Comparison of ENCODE assay signal across 16 cellular contexts in the genomic region with DNA sequence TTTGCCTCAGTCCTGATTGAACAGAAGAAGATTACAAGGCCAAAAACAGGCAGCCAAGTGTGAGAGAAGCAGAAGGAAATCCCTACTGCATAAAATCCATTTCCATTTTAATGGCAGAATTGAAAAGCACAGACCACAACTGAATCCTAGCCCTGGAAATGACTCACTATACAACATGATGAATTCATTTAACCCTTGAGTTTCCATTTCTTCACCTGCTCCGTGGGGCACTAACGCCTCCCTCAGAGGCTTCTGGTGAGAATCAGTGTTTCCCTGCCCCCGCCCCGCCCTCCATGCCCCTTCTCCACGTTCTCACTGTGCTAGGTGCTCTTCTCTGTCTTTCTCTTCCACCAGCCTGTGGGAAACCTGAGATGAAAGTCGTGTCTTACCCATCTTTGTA. TPM values are rescaled to one million over a fixed set of nuclear protein-coding genes. Genes with fewer than 3 reads are reported as not detected.
DNase-seq lines count a peak whose midpoint lies in the region; ATAC-seq, FAIRE-seq and TF ChIP-seq lines count a peak whose summit lies in the region.
"Not testable (repeated sequence)": the region's sequence is repeated elsewhere in the genome, so short reads cannot be mapped to it uniquely, and the experiment has no call there.
"Had no signal": no experiment of that assay in that cellular context is flagged by ENCODE, and none has a peak within 500 bp of the region (broad histone marks: within the 10 kb centered on the region; RNA-seq: fewer than 3 reads in every experiment).

No MANE protein-coding gene starts in this region.

- not testable (repeated sequence) for TF ChIP-seq POLR2A in H1 (IDR thresholded peaks at IDR 0.05; ENCODE audit: control extremely low read depth in 1 of 2, low read depth in 2 of 2, low read length in 2 of 2)

- FAIRE-seq in H1 (lab: Jason Lieb, UNC) = not testable (repeated sequence)

- not testable (repeated sequence) for TF ChIP-seq EP300 in H1 (IDR thresholded peaks at IDR 0.05; ENCODE audit: borderline replicate concordance in 1 of 2, low read depth in 2 of 2, low read length in 2 of 2)

- H2AFZ ChIP-seq in H1 (ENCODE audit: low read length) (peak overlapping the region; percentile 90), mesenchymal stem cell (ENCODE audit: low read depth, low read length) (peak overlapping the region; percentile 42)

- not testable (repeated sequence) for TF ChIP-seq RAD21 in H1 (IDR thresholded peaks at IDR 0.05 in 1 of 2, conservative IDR thresholded peaks at IDR 0.05 in 1 of 2; ENCODE audit: low read depth in 2 of 2, low read length in 2 of 2)

- H3K27ac Mint-ChIP-seq in activated T-cell treated with anti-CD3 and anti-CD28 coated beads, Interleukin-2, amount 50 U/mL, for 72 hours; activated naive CD4-positive, alpha-beta T cell treated with anti-CD3 and anti-CD28 coated beads, Interleukin-2, amount 50 U/mL, for 72 hours; stimulated activated effector memory CD8-positive, alpha-beta T cell treated with anti-CD3 and anti-CD28 coated beads, Interleukin-12 subunit alpha, Interleukin-12 subunit beta, amount 100 ng/mL, for 72 hours; stimulated activated naive CD8-positive, alpha-beta T cell treated with anti-CD3 and anti-CD28 coated beads, Interleukin-15, amount 100 ng/mL, for 72 hours: not testable (repeated sequence)

- not testable (repeated sequence) for H3K4me3 Mint-ChIP-seq in activated T-cell treated with anti-CD3 and anti-CD28 coated beads, Interleukin-2, amount 50 U/mL, for 72 hours; stimulated activated effector memory CD8-positive, alpha-beta T cell treated with anti-CD3 and anti-CD28 coated beads, Interleukin-12 subunit alpha, Interleukin-12 subunit beta, amount 100 ng/mL, for 72 hours; stimulated activated naive CD8-positive, alpha-beta T cell treated with anti-CD3 and anti-CD28 coated beads, Interleukin-15, amount 100 ng/mL, for 72 hours

- not testable (repeated sequence) for H3K14ac ChIP-seq in H1 (ENCODE audit: insufficient read length)
- H3K14ac ChIP-seq in mesenchymal stem cell (ENCODE audit: low read length in 2 of 2) = peak overlapping the region in 1 of 2 experiments; percentile 48

- not testable (repeated sequence) for H3K36me3 ChIP-seq in H1 (ENCODE audit: control insufficient read depth in 2 of 4, insufficient read depth in 4 of 4, low read length in 3 of 4); mesenchymal stem cell (ENCODE audit: control insufficient read depth in 1 of 2, insufficient read depth in 2 of 2, low read depth in 1 of 2, low read length in 2 of 2)

- DNase-seq in MV-4-11 (lab: John Stamatoyannopoulos, UW) = peak; percentile 23
- not testable (repeated sequence) for DNase-seq in activated T-cell treated with anti-CD3 and anti-CD28 coated beads, Interleukin-2, amount 50 U/mL, for 72 hours; activated naive CD4-positive, alpha-beta T cell treated with anti-CD3 and anti-CD28 coated beads, Interleukin-2, amount 50 U/mL, for 72 hours (ENCODE audit: low spot score in 2 of 2); H1 (ENCODE audit: low read depth in 1 of 2, low spot score in 2 of 2); mesenchymal stem cell; stimulated activated effector memory CD8-positive, alpha-beta T cell treated with anti-CD3 and anti-CD28 coated beads, Interleukin-12 subunit alpha, Interleukin-12 subunit beta, amount 100 ng/mL, for 72 hours (ENCODE audit: low spot score in 2 of 2); stimulated activated naive CD8-positive, alpha-beta T cell treated with anti-CD3 and anti-CD28 coated beads, Interleukin-15, amount 100 ng/mL, for 72 hours

- not testable (repeated sequence) for H3K79me2 ChIP-seq in H1 (ENCODE audit: control insufficient read depth in 1 of 2, insufficient read depth in 2 of 2, low read length in 2 of 2)

- H3K9me3 ChIP-seq in H1 (ENCODE audit: insufficient read depth in 2 of 2, low read depth in 1 of 2, low read length in 1 of 2); mesenchymal stem cell (ENCODE audit: control insufficient read depth, low read length): not testable (repeated sequence)

- H3K23ac ChIP-seq in H1 (ENCODE audit: insufficient read length); mesenchymal stem cell (ENCODE audit: low read length in 2 of 2): not testable (repeated sequence)

- H2BK5ac ChIP-seq in H1 (ENCODE audit: low read depth, low read length); mesenchymal stem cell (ENCODE audit: low read depth, low read length, poor library complexity, severe bottlenecking): not testable (repeated sequence)

- not testable (repeated sequence) for H3K27me3 Mint-ChIP-seq in activated T-cell treated with anti-CD3 and anti-CD28 coated beads, Interleukin-2, amount 50 U/mL, for 72 hours (ENCODE audit: low read depth); stimulated activated naive CD8-positive, alpha-beta T cell treated with anti-CD3 and anti-CD28 coated beads, Interleukin-15, amount 100 ng/mL, for 72 hours

- H2BK12ac ChIP-seq in H1 (ENCODE audit: low read depth, low read length); mesenchymal stem cell (ENCODE audit: low read length in 2 of 2): not testable (repeated sequence)

- CTCF ChIA-PET in H1 (lab: Charles Lee; ENCODE audit: partially characterized antibody) = not testable (repeated sequence)

- TF ChIP-seq CTCF in H1 (IDR thresholded peaks at IDR 0.05; ENCODE audit: control extremely low read depth in 1 of 3, insufficient read depth in 1 of 3, low read depth in 1 of 3, low read length in 3 of 3) = not testable (repeated sequence)

- H2BK120ac ChIP-seq in H1 (replicated peaks; ENCODE audit: low read depth, low read length); mesenchymal stem cell (ENCODE audit: low read depth, low read length): not testable (repeated sequence)

- H3K4me2 ChIP-seq in H1 (ENCODE audit: insufficient read depth in 1 of 2, low read depth in 2 of 2, low read length in 2 of 2) = peak overlapping the region in 1 of 2 experiments; percentile 13; a peak in 1 of 4 replicates
- not testable (repeated sequence) for H3K4me2 ChIP-seq in mesenchymal stem cell (ENCODE audit: low read length, poor library complexity, severe bottlenecking)

- H3K4me3 ChIP-seq in H1 (ENCODE audit: extremely low read depth in 1 of 4, insufficient read depth in 2 of 4, low read depth in 3 of 4, low read length in 4 of 4); mesenchymal stem cell (ENCODE audit: insufficient read depth in 1 of 2, low read depth in 1 of 2, low read length in 2 of 2): not testable (repeated sequence)

- H4K5ac ChIP-seq in H1 (ENCODE audit: insufficient read length, low read depth, low read length) = not testable (repeated sequence)

- peak; percentile 7; the same call in 1 of the 3 replicates for ATAC-seq in SK-N-SH treated with all-trans-retinoic acid at 6 μM for 48 hours
- peak; percentile 60 to 74 for ATAC-seq in activated T-cell treated with anti-CD3 and anti-CD28 coated beads, Interleukin-2, amount 50 U/mL, for 72 hours (replicated peaks in 1 of 2)
- peak; percentile 54 to 92 for ATAC-seq in activated naive CD4-positive, alpha-beta T cell treated with anti-CD3 and anti-CD28 coated beads, Interleukin-2, amount 50 U/mL, for 72 hours
- ATAC-seq in stimulated activated effector memory CD8-positive, alpha-beta T cell treated with anti-CD3 and anti-CD28 coated beads, Interleukin-12 subunit alpha, Interleukin-12 subunit beta, amount 100 ng/mL, for 72 hours = peak; percentile 37
- peak; percentile 72 for ATAC-seq in stimulated activated naive CD8-positive, alpha-beta T cell treated with anti-CD3 and anti-CD28 coated beads, Interleukin-15, amount 100 ng/mL, for 72 hours

- POLR2A ChIA-PET in H1 (lab: Charles Lee; ENCODE audit: partially characterized antibody) = not testable (repeated sequence)

- not testable (repeated sequence) for H2AK5ac ChIP-seq in H1 (ENCODE audit: low read depth, low read length); mesenchymal stem cell (ENCODE audit: low read length, severe bottlenecking)

- H3K9me3 Mint-ChIP-seq in activated T-cell treated with anti-CD3 and anti-CD28 coated beads, Interleukin-2, amount 50 U/mL, for 72 hours; activated naive CD4-positive, alpha-beta T cell treated with anti-CD3 and anti-CD28 coated beads, Interleukin-2, amount 50 U/mL, for 72 hours; stimulated activated effector memory CD8-positive, alpha-beta T cell treated with anti-CD3 and anti-CD28 coated beads, Interleukin-12 subunit alpha, Interleukin-12 subunit beta, amount 100 ng/mL, for 72 hours; stimulated activated naive CD8-positive, alpha-beta T cell treated with anti-CD3 and anti-CD28 coated beads, Interleukin-15, amount 100 ng/mL, for 72 hours: not testable (repeated sequence)

- H3K27ac ChIP-seq in H1 (ENCODE audit: low read depth, low read length); mesenchymal stem cell (ENCODE audit: low read length, poor library complexity, severe bottlenecking): not testable (repeated sequence)

- H3K4ac ChIP-seq in H1 (replicated peaks; ENCODE audit: insufficient read length, low read depth, low read length); mesenchymal stem cell (ENCODE audit: low read depth in 1 of 2, low read length in 2 of 2): not testable (repeated sequence)

- H4K20me1 ChIP-seq in H1 (replicated peaks in 1 of 2; ENCODE audit: control insufficient read depth in 1 of 2, insufficient read depth in 2 of 2, low read length in 2 of 2) = not testable (repeated sequence)

- not testable (repeated sequence) for H3K9ac ChIP-seq in H1 (replicated peaks in 1 of 4; ENCODE audit: extremely low read depth in 1 of 4, low read depth in 3 of 4, low read length in 3 of 4); mesenchymal stem cell (ENCODE audit: low read length)

- WGBS in H1 (ENCODE audit: extremely low coverage in 1 of 2, insufficient coverage in 1 of 2, insufficient read length in 1 of 2, insufficient replicate concordance in 2 of 2, low coverage in 1 of 2, low lambda C conversion rate in 2 of 2, missing lambda C conversion rate in 1 of 2), 2 experiments = no CpG with 5 or more reads among the region's 6 CpGs
- WGBS in mesenchymal stem cell = no CpG with 5 or more reads among the region's 6 CpGs

- not testable (repeated sequence) for H2BK20ac ChIP-seq in H1 (ENCODE audit: low read length)

- not testable (repeated sequence) for H3K79me1 ChIP-seq in H1 (ENCODE audit: low read depth, low read length); mesenchymal stem cell (replicated peaks; ENCODE audit: low read length, poor library complexity, severe bottlenecking)

- H3K56ac ChIP-seq in H1 (replicated peaks; ENCODE audit: insufficient read length, low read depth, low read length) = not testable (repeated sequence)

- not testable (repeated sequence) for H2BK15ac ChIP-seq in H1 (ENCODE audit: low read length); mesenchymal stem cell (ENCODE audit: low read depth, poor library complexity, severe bottlenecking)

- H3K27me3 ChIP-seq in H1 (replicated peaks in 1 of 4; ENCODE audit: control insufficient read depth in 3 of 4, extremely low read depth in 1 of 4, insufficient read depth in 3 of 4, low read length in 3 of 4); mesenchymal stem cell (ENCODE audit: control insufficient read depth in 1 of 2, insufficient read depth in 1 of 2, low read length in 2 of 2): not testable (repeated sequence)

- H3K4me1 ChIP-seq in H1 (replicated peaks in 1 of 4; ENCODE audit: control insufficient read depth in 3 of 4, insufficient read depth in 4 of 4, low read length in 3 of 4); mesenchymal stem cell (ENCODE audit: control insufficient read depth, insufficient read depth, low read depth, low read length): not testable (repeated sequence)

- not testable (repeated sequence) for H3K23me2 ChIP-seq in H1 (ENCODE audit: low read depth, low read length)

- not testable (repeated sequence) for H3K18ac ChIP-seq in H1 (ENCODE audit: extremely low read depth, low read length)
- H3K18ac ChIP-seq in mesenchymal stem cell (ENCODE audit: low read depth in 1 of 2, low read length in 2 of 2) = peak overlapping the region in 1 of 2 experiments; percentile 80

- not testable (repeated sequence) for H3K36me3 Mint-ChIP-seq in activated T-cell treated with anti-CD3 and anti-CD28 coated beads, Interleukin-2, amount 50 U/mL, for 72 hours (ENCODE audit: insufficient read depth in 2 of 2); activated naive CD4-positive, alpha-beta T cell treated with anti-CD3 and anti-CD28 coated beads, Interleukin-2, amount 50 U/mL, for 72 hours; stimulated activated effector memory CD8-positive, alpha-beta T cell treated with anti-CD3 and anti-CD28 coated beads, Interleukin-12 subunit alpha, Interleukin-12 subunit beta, amount 100 ng/mL, for 72 hours

- H3K4me1 Mint-ChIP-seq in activated T-cell treated with anti-CD3 and anti-CD28 coated beads, Interleukin-2, amount 50 U/mL, for 72 hours (ENCODE audit: low read depth); stimulated activated effector memory CD8-positive, alpha-beta T cell treated with anti-CD3 and anti-CD28 coated beads, Interleukin-12 subunit alpha, Interleukin-12 subunit beta, amount 100 ng/mL, for 72 hours; stimulated activated naive CD8-positive, alpha-beta T cell treated with anti-CD3 and anti-CD28 coated beads, Interleukin-15, amount 100 ng/mL, for 72 hours: not testable (repeated sequence)

- not testable (repeated sequence) for H4K91ac ChIP-seq in H1 (replicated peaks; ENCODE audit: insufficient read length, low read length); mesenchymal stem cell (ENCODE audit: low read length)

- not testable (repeated sequence) for H4K8ac ChIP-seq in H1 (ENCODE audit: extremely low read depth, insufficient read depth, low read length); mesenchymal stem cell (ENCODE audit: low read length)

RNA-seq across cellular contexts. Expression of a gene that starts 40.3 kb away (rescaled TPM):
- total RNA-seq in activated T-cell treated with anti-CD3 and anti-CD28 coated beads, Interleukin-2, amount 50 U/mL, for 72 hours = 1 to 10 TPM in 1 of 2 donors, under 1 TPM in 1; 0.38 to 1.5 TPM
- under 1 TPM; 0.16 to 0.59 TPM for total RNA-seq in activated naive CD4-positive, alpha-beta T cell treated with anti-CD3 and anti-CD28 coated beads, Interleukin-2, amount 50 U/mL, for 72 hours
- total RNA-seq in H1 (2021; fragmentation: NEBNext Ultra II Directional; extraction: Animal tissue kit (Norgen Biotek cat#: 25700)) = not detected in 2 replicates
- not detected in 2 replicates for polyA plus RNA-seq in H1 (2011; rRNA removed)
- not detected for polyA plus RNA-seq in H1 (2011; cell fraction: cytosol; rRNA removed)
- not detected for polyA plus RNA-seq in H1 (2011; cell fraction: nucleus; rRNA removed)
- polyA plus RNA-seq in H1 (2012, experiment 1 of 2) = not detected in 4 replicates
- polyA plus RNA-seq in H1 (2012, experiment 2 of 2) = not detected
- not detected for polyA plus RNA-seq in H1 (2013, experiment 1 of 2)
- polyA plus RNA-seq in H1 (2013, experiment 2 of 2) = not detected
- polyA minus RNA-seq in H1 (2011; rRNA and poly(A)+ RNA removed) = not detected in 2 replicates
- not detected for polyA minus RNA-seq in H1 (2011; cell fraction: cytosol; rRNA and poly(A)+ RNA removed)
- polyA minus RNA-seq in H1 (2011; cell fraction: nucleus; rRNA and poly(A)+ RNA removed) = not detected
- not detected for polyA plus RNA-seq in mesenchymal stem cell (2013, experiment 1 of 2)
- not detected for polyA plus RNA-seq in mesenchymal stem cell (2013, experiment 2 of 2)
- total RNA-seq: A673; CD4-positive, CD25-positive, alpha-beta regulatory T cell; Daoy; G401 had no signal
- polyA plus RNA-seq: AG04450 had no signal

RNA-seq across cellular contexts. Expression of a gene that starts 41.0 kb away (rescaled TPM):
- total RNA-seq in activated T-cell treated with anti-CD3 and anti-CD28 coated beads, Interleukin-2, amount 50 U/mL, for 72 hours = under 1 TPM in 1 of 2 donors, not detected in 1; 0.30 TPM
- total RNA-seq in activated naive CD4-positive, alpha-beta T cell treated with anti-CD3 and anti-CD28 coated beads, Interleukin-2, amount 50 U/mL, for 72 hours = not detected
- total RNA-seq in H1 (2021; fragmentation: NEBNext Ultra II Directional; extraction: Animal tissue kit (Norgen Biotek cat#: 25700)) = not detected in 2 replicates
- not detected in 2 replicates for polyA plus RNA-seq in H1 (2011; rRNA removed)
- polyA plus RNA-seq in H1 (2011; cell fraction: cytosol; rRNA removed) = not detected
- not detected for polyA plus RNA-seq in H1 (2011; cell fraction: nucleus; rRNA removed)
- polyA plus RNA-seq in H1 (2012, experiment 1 of 2) = not detected in 4 replicates
- polyA plus RNA-seq in H1 (2012, experiment 2 of 2) = not detected
- polyA plus RNA-seq in H1 (2013, experiment 1 of 2) = not detected
- not detected for polyA plus RNA-seq in H1 (2013, experiment 2 of 2)
- polyA minus RNA-seq in H1 (2011; rRNA and poly(A)+ RNA removed) = not detected in 2 replicates
- not detected for polyA minus RNA-seq in H1 (2011; cell fraction: cytosol; rRNA and poly(A)+ RNA removed)
- polyA minus RNA-seq in H1 (2011; cell fraction: nucleus; rRNA and poly(A)+ RNA removed) = not detected
- polyA plus RNA-seq in mesenchymal stem cell (2013, experiment 1 of 2) = not detected
- not detected for polyA plus RNA-seq in mesenchymal stem cell (2013, experiment 2 of 2)
- total RNA-seq: A673; CD4-positive, alpha-beta memory T cell; CD4-positive, CD25-positive, alpha-beta regulatory T cell; CD8-positive, alpha-beta memory T cell; Daoy; G401; GM12878 had no signal
- polyA plus RNA-seq: AG04450; CD4-positive, alpha-beta memory T cell; CD4-positive, CD25-positive, alpha-beta regulatory T cell; GM12878 had no signal

Comparison
In these comparisons a context has a peak if more than half of its experiments do, and no peak if none do; other contexts are left out.
1. ATAC-seq: peak in every context shown above with its lines; median percentile 73 in activated naive CD4-positive, alpha-beta T cell treated with anti-CD3 and anti-CD28 coated beads, Interleukin-2, amount 50 U/mL, for 72 hours; 72 in stimulated activated naive CD8-positive, alpha-beta T cell treated with anti-CD3 and anti-CD28 coated beads, Interleukin-15, amount 100 ng/mL, for 72 hours; 67 in activated T-cell treated with anti-CD3 and anti-CD28 coated beads, Interleukin-2, amount 50 U/mL, for 72 hours; 37 in stimulated activated effector memory CD8-positive, alpha-beta T cell treated with anti-CD3 and anti-CD28 coated beads, Interleukin-12 subunit alpha, Interleukin-12 subunit beta, amount 100 ng/mL, for 72 hours; 7 in SK-N-SH treated with all-trans-retinoic acid at 6 μM for 48 hours.